In genomic region chr7:5701085-5701914, GRCh38 we compare ENCODE assay signal across 8 cellular contexts.
DNase-seq lines count a peak whose midpoint lies in the region; ATAC-seq lines count a peak whose summit lies in the region.

No MANE protein-coding gene starts in this region.

- H3K4me3 Mint-ChIP-seq in activated CD8-positive, alpha-beta memory T cell treated with anti-CD3 and anti-CD28 coated beads, Interleukin-2, amount 10 ng/mL, durations not matched to agents 7 days and 5 days = no peak overlapping the region
- H3K4me3 Mint-ChIP-seq in immature natural killer cell = peak overlapping the region; percentile 43 to 67 (median 57)

- CTCF ChIA-PET in activated CD8-positive, alpha-beta memory T cell treated with anti-CD3 and anti-CD28 coated beads, Interleukin-2, amount 10 ng/mL, durations not matched to agents 7 days and 5 days (lab: Charles Lee) = interaction anchor here (0.6 to 4.4 kb wide), 8 partner anchors 8 to 305 kb away, joined by 3 to 24 read pairs (median 4); no protein-coding TSS in a partner anchor

- peaks cover 37% of the 10 kb centered on the region for H3K36me3 Mint-ChIP-seq in activated CD8-positive, alpha-beta memory T cell treated with anti-CD3 and anti-CD28 coated beads, Interleukin-2, amount 10 ng/mL, durations not matched to agents 7 days and 5 days
- H3K36me3 Mint-ChIP-seq in immature natural killer cell = peaks cover 8 to 14% (median 10%) of the 10 kb centered on the region in 3 donors

- peaks cover 16% of the 10 kb centered on the region for H3K27me3 Mint-ChIP-seq in activated CD8-positive, alpha-beta memory T cell treated with anti-CD3 and anti-CD28 coated beads, Interleukin-2, amount 10 ng/mL, durations not matched to agents 7 days and 5 days
- peaks cover 0 to 5% (median 0%) of the 10 kb centered on the region in 3 donors for H3K27me3 Mint-ChIP-seq in immature natural killer cell (ENCODE audit: low read depth in 3 of 3)

- DNase-seq in activated CD8-positive, alpha-beta memory T cell treated with anti-CD3 and anti-CD28 coated beads, Interleukin-2, amount 10 ng/mL, durations not matched to agents 7 days and 5 days = peak; percentile 67
- DNase-seq in immature natural killer cell (peak; percentile 19 to 37 (median 30)), GDM1 (lab: John Stamatoyannopoulos, UW) (no peak), NCI-H2171 treated with DMSO at 0.1 percent for 48 hours (lab: John Stamatoyannopoulos, UW) (no peak), NCI-H128 (lab: John Stamatoyannopoulos, UW; ENCODE audit: unreplicated experiment) (no peak)
- peak; percentile 76 for DNase-seq in stimulated activated CD8-positive, alpha-beta memory T cell treated with anti-CD3 and anti-CD28 coated beads, Interleukin-4, amount 100 ng/mL, for 48 hours

- H3K9me3 Mint-ChIP-seq in activated CD8-positive, alpha-beta memory T cell treated with anti-CD3 and anti-CD28 coated beads, Interleukin-2, amount 10 ng/mL, durations not matched to agents 7 days and 5 days (ENCODE audit: low read depth) = no peaks in the 10 kb centered on the region
- no peaks in the 10 kb centered on the region for H3K9me3 Mint-ChIP-seq in immature natural killer cell

- peaks cover 39% of the 10 kb centered on the region for H3K4me1 Mint-ChIP-seq in activated CD8-positive, alpha-beta memory T cell treated with anti-CD3 and anti-CD28 coated beads, Interleukin-2, amount 10 ng/mL, durations not matched to agents 7 days and 5 days
- H3K4me1 Mint-ChIP-seq in immature natural killer cell = peaks cover 42 to 55% of the 10 kb centered on the region in 2 donors

- peak; percentile 22 for ATAC-seq in HG03432 (IDR thresholded peaks at IDR 0.05; ENCODE audit: unreplicated experiment)
- ATAC-seq in activated CD8-positive, alpha-beta memory T cell treated with anti-CD3 and anti-CD28 coated beads, Interleukin-2, amount 10 ng/mL, durations not matched to agents 7 days and 5 days = peak; percentile 47
- no peak for ATAC-seq in HG03097 (IDR thresholded peaks at IDR 0.05; ENCODE audit: low FRiP score, unreplicated experiment)

- peak overlapping the region; percentile 54 for H3K27ac Mint-ChIP-seq in activated CD8-positive, alpha-beta memory T cell treated with anti-CD3 and anti-CD28 coated beads, Interleukin-2, amount 10 ng/mL, durations not matched to agents 7 days and 5 days
- H3K27ac Mint-ChIP-seq in immature natural killer cell = peak overlapping the region; percentile 9 to 73 (median 42)

Comparison
In these comparisons a context has a peak if more than half of its experiments do, and no peak if none do; other contexts are left out.
1. DNase-seq: peak in activated CD8-positive, alpha-beta memory T cell treated with anti-CD3 and anti-CD28 coated beads, Interleukin-2, amount 10 ng/mL, durations not matched to agents 7 days and 5 days (single experiment), immature natural killer cell (3 of 3) and stimulated activated CD8-positive, alpha-beta memory T cell treated with anti-CD3 and anti-CD28 coated beads, Interleukin-4, amount 100 ng/mL, for 48 hours (single experiment); none in GDM1 (single experiment), NCI-H2171 treated with DMSO at 0.1 percent for 48 hours (single experiment) and NCI-H128 (single experiment).